Comparison of ENCODE assay signal across 16 cellular contexts in the genomic region with DNA sequence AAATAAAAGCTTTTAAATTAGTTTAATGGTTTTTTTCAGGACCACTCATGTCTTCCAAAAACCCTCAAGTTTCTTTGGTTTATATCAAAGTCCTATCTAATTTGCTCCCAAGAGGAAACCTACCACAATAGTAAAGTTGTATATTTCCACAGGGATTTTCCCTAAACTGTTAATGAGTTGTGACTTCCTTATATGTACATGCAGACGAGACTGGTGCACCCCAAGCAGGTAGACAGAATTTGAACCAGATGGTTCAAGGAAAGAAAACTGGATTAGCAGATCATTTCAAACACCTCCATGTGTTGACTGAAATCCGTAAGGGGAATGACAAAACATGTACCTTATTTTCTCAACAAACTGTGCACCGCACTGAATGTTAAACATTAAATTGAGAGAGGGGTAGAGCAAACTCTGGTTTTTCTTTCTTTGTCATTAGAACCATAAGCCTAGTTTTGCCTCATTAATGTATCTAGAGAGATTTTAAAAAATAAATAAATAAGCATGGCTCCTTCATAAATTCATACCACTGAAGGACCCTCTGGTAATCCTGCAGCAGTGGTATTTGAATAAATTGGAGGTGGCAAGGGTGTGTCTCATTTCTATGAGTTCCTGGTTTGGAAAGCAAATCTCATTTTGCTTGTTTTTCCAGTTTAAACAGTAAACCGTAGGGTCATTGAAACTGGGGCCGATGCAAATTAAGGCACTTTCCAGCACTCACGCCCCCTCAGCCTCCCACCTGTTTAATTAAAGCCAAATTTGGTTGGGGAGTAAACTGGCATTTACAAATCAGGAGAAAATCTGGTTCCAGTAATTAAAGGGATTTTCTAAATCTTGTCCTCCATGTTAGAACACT. TPM values are rescaled to one million over a fixed set of nuclear protein-coding genes. Genes with fewer than 3 reads are reported as not detected.
A peak's percentile ranks its signal among the peaks of the same experiment; 100 is the strongest.
DNase-seq lines count a peak whose midpoint lies in the region; ATAC-seq, FAIRE-seq and TF ChIP-seq lines count a peak whose summit lies in the region.
"Had no signal": no experiment of that assay in that cellular context is flagged by ENCODE, and none has a peak within 500 bp of the region (broad histone marks: within the 10 kb centered on the region; RNA-seq: fewer than 3 reads in every experiment).

No MANE protein-coding gene starts in this region.

- H3F3A ChIP-seq in SK-N-SH (replicated peaks; ENCODE audit: insufficient read depth), result no peaks in the 10 kb centered on the region

- TF ChIP-seq EP300 in GM12878 (IDR thresholded peaks at IDR 0.05; ENCODE audit: borderline replicate concordance in 1 of 2, control insufficient read depth in 1 of 2, low read depth in 2 of 2, low read length in 2 of 2) (no peak), SK-N-SH (IDR thresholded peaks at IDR 0.05; ENCODE audit: borderline replicate concordance in 1 of 2, low read depth in 1 of 2, low read length in 1 of 2) (no peak)

- intact Hi-C loops in GM12878 (cut with micrococcal nuclease; ENCODE audit: unreplicated experiment) (loop anchor here (2.0 kb wide), 1 partner anchor 43 kb away; no protein-coding TSS in a partner anchor), aorta (cut with DNase I) (no loop called here)

- 0 out of 4 replicates have a peak, but pooled peaks cover 0 to 4% of the 10 kb centered on the region in 2 experiments for H3K27me3 ChIP-seq in GM12878 (replicated peaks in 1 of 2; ENCODE audit: control insufficient read depth in 2 of 2, insufficient read depth in 2 of 2, low read length in 1 of 2)
- no peaks in the 10 kb centered on the region for H3K27me3 ChIP-seq in liver (ENCODE audit: control insufficient read depth in 4 of 4, insufficient read depth in 4 of 4, low read length in 3 of 4)
- H3K27me3 ChIP-seq in aorta (ENCODE audit: control insufficient read depth in 1 of 2, insufficient read depth in 2 of 2, low read length in 1 of 2), result no peaks in the 10 kb centered on the region
- H3K27me3 ChIP-seq in SK-N-SH (ENCODE audit: insufficient read depth), result no peaks in the 10 kb centered on the region
- H3K27me3 ChIP-seq: BE2C had no signal

- H2AFZ ChIP-seq in GM12878 (ENCODE audit: control insufficient read depth, low read depth, low read length), result no peak overlapping the region
- no peak overlapping the region for H2AFZ ChIP-seq in SK-N-SH (ENCODE audit: low read depth)
- H2AFZ ChIP-seq: GM23338 had no signal

- TF ChIP-seq POLR2A in GM12878 (IDR thresholded peaks at IDR 0.05; ENCODE audit: low read depth, low read length), result no peak

- DNase-seq in NCI-H524 (lab: John Stamatoyannopoulos, UW) (peak; percentile 57 to 79), GM12878 (ENCODE audit: low read depth, low spot score) (no peak), renal cortical epithelial cell (ENCODE audit: low read depth) (peak; percentile 38), aorta (no peak), SK-N-SH (no peak), iPS-NIHi7 (ENCODE audit: extremely low spot score) (no peak), DMS79 (lab: John Stamatoyannopoulos, UW) (no peak)
- DNase-seq: BE2C; CD8-positive, alpha-beta T cell; KG1; NCI-H1092 treated with DMSO at 0.1 percent for 48 hours; NCI-H1694 treated with DMSO at 0.1 percent for 48 hours; PC-3; T-cell had no signal

- TF ChIP-seq CTCF in GM12878 (IDR thresholded peaks at IDR 0.05 in 2 of 3, conservative IDR thresholded peaks at IDR 0.05 in 1 of 3; ENCODE audit: control insufficient read depth in 2 of 3, extremely low read depth in 1 of 3, insufficient read depth in 1 of 3, low read depth in 3 of 3, low read length in 3 of 3) (no peak), liver (IDR thresholded peaks at IDR 0.05; ENCODE audit: low read depth, low read length, missing input control) (no peak), SK-N-SH (IDR thresholded peaks at IDR 0.05) (no peak)

- POLR2A ChIA-PET in GM12878 (lab: Charles Lee) (no interaction called here), SK-N-SH (lab: Yijun Ruan, JAX) (no interaction called here)

- TF ChIP-seq RAD21 in GM12878 (IDR thresholded peaks at IDR 0.05; ENCODE audit: insufficient read depth, low read depth, low read length) (no peak), liver (IDR thresholded peaks at IDR 0.05) (peak; percentile 15 to 44), SK-N-SH (IDR thresholded peaks at IDR 0.05; ENCODE audit: low read length) (no peak)

- no TSS peak for BruUV-seq in GM12878 (replicated peaks; lab: Mats Ljungman, UMichigan)

- no peaks in the 10 kb centered on the region; the same call in 1 of the 3 replicates for H3K9me3 ChIP-seq in GM12878 (replicated peaks; ENCODE audit: control insufficient read depth, insufficient read depth, low read length)
- H3K9me3 ChIP-seq in liver (ENCODE audit: control insufficient read depth in 4 of 4, low read length in 3 of 4), result no peaks in the 10 kb centered on the region
- H3K9me3 ChIP-seq in aorta (ENCODE audit: control insufficient read depth, low read length), result no peaks in the 10 kb centered on the region
- H3K9me3 ChIP-seq in SK-N-SH, result no peaks in the 10 kb centered on the region
- H3K9me3 ChIP-seq: BE2C had no signal

- no peak overlapping the region for H3K4me3 ChIP-seq in GM12878
- peak overlapping the region in 1 of 3 donors; percentile 5 for H3K4me3 ChIP-seq in liver (ENCODE audit: low read depth in 1 of 3, low read length in 3 of 3)
- H3K4me3 ChIP-seq in aorta (ENCODE audit: low read length in 2 of 2), result no peak overlapping the region
- no peak overlapping the region for H3K4me3 ChIP-seq in SK-N-SH (ENCODE audit: low read depth in 2 of 2, low read length in 1 of 2)
- H3K4me3 ChIP-seq: GM23338 had no signal

- peak; percentile 31; the same call in 1 of the 3 replicates for ATAC-seq in GM12878
- ATAC-seq in aorta (ENCODE audit: low FRiP score), result no peak
- ATAC-seq: CD8-positive, alpha-beta T cell; GM23338; PC-3; T-cell had no signal

- H4K20me1 ChIP-seq in GM12878 (ENCODE audit: control insufficient read depth, insufficient read depth) (no peaks in the 10 kb centered on the region), SK-N-SH (ENCODE audit: insufficient read depth) (no peaks in the 10 kb centered on the region)

- H3K4me1 ChIP-seq in GM12878 (ENCODE audit: control insufficient read depth, insufficient read depth, low read length), result no peaks in the 10 kb centered on the region
- H3K4me1 ChIP-seq in liver (ENCODE audit: control insufficient read depth in 4 of 4, insufficient read depth in 4 of 4, low read length in 3 of 4), result peaks cover 0 to 20% (median 12%) of the 10 kb centered on the region in 4 donors
- H3K4me1 ChIP-seq in aorta (ENCODE audit: control insufficient read depth in 1 of 2, insufficient read depth in 2 of 2, low read length in 2 of 2), result no peaks in the 10 kb centered on the region
- H3K4me1 ChIP-seq in SK-N-SH (ENCODE audit: control insufficient read depth in 1 of 2, insufficient read depth in 2 of 2, low read depth in 1 of 2, low read length in 1 of 2), result no peaks in the 10 kb centered on the region

- no peaks in the 10 kb centered on the region for H3K9me2 ChIP-seq in SK-N-SH

- H3K36me3 ChIP-seq in GM12878 (ENCODE audit: control insufficient read depth in 2 of 2, insufficient read depth in 2 of 2, low read length in 1 of 2), result no peaks in the 10 kb centered on the region
- H3K36me3 ChIP-seq in liver (ENCODE audit: control insufficient read depth in 4 of 4, insufficient read depth in 3 of 4, low read depth in 1 of 4, low read length in 3 of 4), result no peaks in the 10 kb centered on the region
- no peaks in the 10 kb centered on the region for H3K36me3 ChIP-seq in aorta (ENCODE audit: control insufficient read depth in 1 of 2, insufficient read depth in 2 of 2, low read length in 1 of 2)
- no peaks in the 10 kb centered on the region for H3K36me3 ChIP-seq in SK-N-SH (replicated peaks in 1 of 2; ENCODE audit: control insufficient read depth in 1 of 2, insufficient read depth in 2 of 2, low read length in 1 of 2)
- H3K36me3 ChIP-seq: BE2C had no signal

- H3K79me2 ChIP-seq in GM12878 (ENCODE audit: control insufficient read depth, insufficient read depth, low read length), result no peaks in the 10 kb centered on the region
- H3K79me2 ChIP-seq in SK-N-SH (ENCODE audit: insufficient read depth), result no peaks in the 10 kb centered on the region

- H3K4me2 ChIP-seq in GM12878 (ENCODE audit: control insufficient read depth, insufficient read depth) (no peak overlapping the region), SK-N-SH (no peak overlapping the region)
- H3K4me2 ChIP-seq: GM23338 had no signal

- H3K27ac ChIP-seq in GM12878 (ENCODE audit: control insufficient read depth, insufficient read depth) (no peak overlapping the region), liver (ENCODE audit: low read depth in 1 of 2, low read length in 2 of 2) (peak overlapping the region; percentile 54 to 64), aorta (ENCODE audit: low read depth in 1 of 2, low read length in 2 of 2) (no peak overlapping the region), SK-N-SH (ENCODE audit: low read depth in 2 of 2, low read length in 1 of 2) (no peak overlapping the region)

- CTCF ChIA-PET in GM12878 (lab: Yijun Ruan, JAX), result interaction anchor here (0.8 to 1.3 kb wide), 2 partner anchors 9 to 12 kb away, joined by 3 to 4 read pairs; no protein-coding TSS in a partner anchor
- CTCF ChIA-PET in SK-N-SH (lab: Yijun Ruan, JAX), result interaction anchor here (0.8 kb wide), 1 partner anchor 17 kb away, joined by 3 read pairs; no protein-coding TSS in a partner anchor

- in situ Hi-C loops in GM12878 (cut with MboI), result no loop called here

- H3K9ac ChIP-seq in GM12878 (ENCODE audit: control insufficient read depth, insufficient read depth, low read length), result no peak overlapping the region
- H3K9ac ChIP-seq in liver (ENCODE audit: low read depth in 1 of 2, low read length in 2 of 2), result peak overlapping the region in 1 of 2 donors; percentile 16
- no peak overlapping the region for H3K9ac ChIP-seq in SK-N-SH

- RAD21 ChIA-PET in GM12878 (lab: Charles Lee; ENCODE audit: unreplicated experiment), result interaction anchor here (1.0 to 1.7 kb wide), 2 partner anchors 49 to 99 kb away, joined by 3 to 4 read pairs; no protein-coding TSS in a partner anchor

- 34% methylated on average over 6 of the region's 6 CpGs for WGBS in GM12878 (ENCODE audit: insufficient coverage, insufficient replicate concordance, low lambda C conversion rate, missing lambda C conversion rate)
- WGBS in liver, result 30% methylated on average over 6 of the region's 6 CpGs
- 93 to 95% methylated on average over 6 of the region's 6 CpGs for WGBS in aorta, 2 donors
- 81% methylated on average over 6 of the region's 6 CpGs for WGBS in SK-N-SH (ENCODE audit: low lambda C conversion rate)

- SMC1A ChIA-PET in GM12878 (lab: Charles Lee; ENCODE audit: uncharacterized antibody, unreplicated experiment), result interaction anchor here (0.5 to 1.7 kb wide), 5 partner anchors 44 to 673 kb away, joined by 3 to 6 read pairs (median 5); partner anchors contain the start of gene ENC1

- FAIRE-seq in GM12878 (lab: Jason Lieb, UNC), result no peak

RNA-seq across cellular contexts. Expression of gene ENC1, which starts 51.1 kb away (rescaled TPM):
- total RNA-seq in GM12878 (2013; cell fraction: nucleolus; rRNA removed), result 137 and 148 TPM in 2 replicates
- total RNA-seq in GM12878 (2014; rRNA removed), result 46.9 and 55.5 TPM in 2 replicates
- total RNA-seq in GM12878 (2014; rRNA removed; fragmentation: Illumina TruSeq; extraction: Trizol), result 23.2 and 24.6 TPM in 2 replicates
- total RNA-seq in GM12878 (2021), result 46.8 and 53.5 TPM in 2 replicates
- 7.3 TPM for polyA plus RNA-seq in GM12878 (2011; ENCODE audit: low read depth)
- polyA plus RNA-seq in GM12878 (2011; rRNA removed), result 53.6 and 54.7 TPM in 2 replicates
- 46.0 and 61.7 TPM in 2 replicates for polyA plus RNA-seq in GM12878 (2011; cell fraction: cytosol; rRNA removed)
- 81.6 and 87.0 TPM in 2 replicates for polyA plus RNA-seq in GM12878 (2011; cell fraction: nucleus; rRNA removed)
- 9.2 and 11.5 TPM in 2 replicates for polyA plus RNA-seq in GM12878 (2012)
- 31.7 and 33.6 TPM in 2 replicates for polyA plus RNA-seq in GM12878 (2014; fragmentation: Illumina TruSeq; extraction: Trizol)
- 1 to 10 TPM; 8.2 to 8.5 TPM for polyA plus RNA-seq in GM12878 (2014; fragmentation: Nextera tagmentation; extraction: Ambion mirVana)
- 27.8 and 46.8 TPM in 2 replicates for polyA plus RNA-seq in GM12878 (2014; rRNA removed)
- polyA plus RNA-seq in GM12878 (2016; fragmentation: Nextera tagmentation; extraction: Ambion mirVana), result 10 to 100 TPM; 32.4 to 36.3 TPM
- polyA minus RNA-seq in GM12878 (2011; rRNA and poly(A)+ RNA removed), result 102 and 112 TPM in 2 replicates
- 29.0 and 29.4 TPM in 2 replicates for polyA minus RNA-seq in GM12878 (2011; cell fraction: cytosol; rRNA and poly(A)+ RNA removed)
- 127 and 189 TPM in 2 replicates for polyA minus RNA-seq in GM12878 (2011; cell fraction: nucleus; rRNA and poly(A)+ RNA removed)
- total RNA-seq in liver, result 10 to 100 TPM; 20.7 to 34.4 TPM
- 1 to 10 TPM; 5.7 to 6.9 TPM for polyA plus RNA-seq in liver
- total RNA-seq in renal cortical epithelial cell, result 44.5 and 219 TPM in 2 replicates
- 10 to 100 TPM in 1 of 2 donors, 1 to 10 TPM in 1; 4.8 to 10.6 TPM for total RNA-seq in aorta
- 1 to 10 TPM; 2.1 to 2.8 TPM for polyA plus RNA-seq in aorta
- 20.3 and 23.9 TPM in 2 replicates for polyA plus RNA-seq in SK-N-SH (2012; rRNA removed)
- polyA plus RNA-seq in SK-N-SH (2012; cell fraction: cytosol; rRNA removed), result 13.5 and 15.1 TPM in 2 replicates
- polyA plus RNA-seq in SK-N-SH (2012; cell fraction: nucleus; rRNA removed), result 57.1 and 64.1 TPM in 2 replicates

Comparison
In these comparisons a context has a peak if more than half of its experiments do, and no peak if none do; other contexts are left out.
1. DNase-seq: peak in NCI-H524 (2 of 2) and renal cortical epithelial cell (single experiment); none in GM12878 (single experiment), aorta (0 of 2), SK-N-SH (single experiment), iPS-NIHi7 (single experiment) and DMS79 (single experiment).
2. H3K27ac ChIP-seq: peak in liver (2 of 2); none in GM12878 (single experiment), aorta (0 of 2) and SK-N-SH (0 of 2).